In genomic region chr1:235102259-235102582, GRCh38 we compare ENCODE assay signal across 20 cellular contexts.
"Had no signal": no experiment of that assay in that cellular context is flagged by ENCODE, and none has a peak within 500 bp of the region (broad histone marks: within the 10 kb centered on the region; RNA-seq: fewer than 3 reads in every experiment).

No MANE protein-coding gene starts in this region.

- H3K36me3 Mint-ChIP-seq: naive B cell, neural progenitor cell had no signal

- H3K27me3 Mint-ChIP-seq: effector memory CD8-positive, alpha-beta T cell had no signal

- H3K9ac ChIP-seq: neural progenitor cell, parathyroid adenoma had no signal

- H2AFZ ChIP-seq: neural progenitor cell, parathyroid adenoma had no signal

- H3K79me2 ChIP-seq: parathyroid adenoma had no signal

- H3K4me3 ChIP-seq: coronary artery, lower lobe of right lung, neural progenitor cell, sigmoid colon, transverse colon, upper lobe of right lung, uterus had no signal

- H3K9me3 ChIP-seq: lower lobe of right lung, sigmoid colon, transverse colon, upper lobe of right lung, uterus had no signal

- H3K4me2 ChIP-seq: neural progenitor cell had no signal

- H3K27me3 ChIP-seq: sigmoid colon, transverse colon, upper lobe of right lung, uterus had no signal

- H3K27ac ChIP-seq: coronary artery, lower lobe of right lung, neural progenitor cell, parathyroid adenoma, sigmoid colon, upper lobe of right lung, uterus had no signal

- H3K36me3 ChIP-seq: neural progenitor cell, sigmoid colon, transverse colon, upper lobe of right lung, uterus had no signal

- H3K9me3 Mint-ChIP-seq: effector memory CD8-positive, alpha-beta T cell; memory B cell; naive B cell; nephron; neural progenitor cell; stimulated activated naive CD8-positive, alpha-beta T cell treated with anti-CD3 and anti-CD28 coated beads, Interleukin-15, Interleukin-2, amounts not matched to agents 100 ng/mL and 50 ng/mL, for 24 hours had no signal

- H3K4me3 Mint-ChIP-seq: effector memory CD8-positive, alpha-beta T cell; memory B cell; naive B cell; neural progenitor cell; stimulated activated naive B cell treated with anti-CD40 and anti-IgM and Interleukin-4, amounts not matched to agents 10 μg/mL and 1 μg/mL and 100 μg/mL, for 72 hours; stimulated activated naive CD8-positive, alpha-beta T cell treated with anti-CD3 and anti-CD28 coated beads, Interleukin-15, Interleukin-2, amounts not matched to agents 100 ng/mL and 50 ng/mL, for 24 hours had no signal

- H3K27ac Mint-ChIP-seq: effector memory CD8-positive, alpha-beta T cell; memory B cell; naive B cell; neural progenitor cell; progenitor cell of endocrine pancreas; stimulated activated naive B cell treated with anti-CD40 and anti-IgM and Interleukin-4, amounts not matched to agents 10 μg/mL and 1 μg/mL and 100 μg/mL, for 72 hours; stimulated activated naive CD8-positive, alpha-beta T cell treated with anti-CD3 and anti-CD28 coated beads, Interleukin-15, Interleukin-2, amounts not matched to agents 100 ng/mL and 50 ng/mL, for 24 hours had no signal

- H3K4me1 ChIP-seq: neural progenitor cell, parathyroid adenoma, uterus had no signal

- DNase-seq: dermis blood vessel endothelial cell; effector memory CD8-positive, alpha-beta T cell; left ventricle myocardium superior; lower lobe of right lung; naive B cell; sigmoid colon; small intestine; stimulated activated CD4-positive, alpha-beta T cell treated with anti-CD3 and anti-CD28 coated beads, Interleukin-15, amount 100 ng/mL, for 24 hours; stimulated activated CD4-positive, alpha-beta T cell treated with anti-CD3 and anti-CD28 coated beads, Interleukin-2, amount 100 ng/mL, for 48 hours; stimulated activated naive B cell treated with anti-CD40 and anti-IgM and Interleukin-4, amounts not matched to agents 10 μg/mL and 1 μg/mL and 100 μg/mL, for 72 hours; transverse colon; upper lobe of right lung; uterus had no signal
